ENCODE assay signal across 28 cellular contexts in the genomic region with DNA sequence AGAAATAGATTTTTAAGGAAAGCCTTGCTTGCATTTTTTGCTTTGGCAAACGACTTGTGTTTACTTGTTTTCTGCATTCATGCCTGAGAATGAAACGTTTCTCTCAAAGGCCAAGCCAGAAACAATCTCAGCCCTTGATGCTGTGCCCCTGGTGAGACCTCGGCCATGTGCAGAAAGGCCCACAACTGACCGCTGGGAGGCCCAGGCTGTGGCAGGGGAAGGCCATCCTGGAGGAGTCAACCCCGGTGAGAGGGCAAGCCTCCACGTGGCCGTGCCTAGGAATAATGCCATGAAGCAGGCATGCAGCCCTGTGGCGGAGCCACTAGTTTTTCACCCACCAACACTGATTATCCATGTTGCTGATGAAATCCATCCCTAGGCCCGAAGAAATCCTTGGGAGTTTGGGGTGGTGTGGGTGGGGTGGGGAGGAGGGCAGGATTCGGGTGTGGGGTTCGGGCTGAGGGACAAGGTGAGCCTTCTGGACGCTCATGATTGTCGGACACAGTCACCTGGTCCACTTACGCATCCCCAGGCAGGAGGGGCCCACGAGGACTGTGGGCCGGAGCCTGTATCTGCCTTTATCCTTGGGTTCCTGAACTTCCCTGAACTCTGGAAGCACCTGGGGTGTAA.
"Had no signal": no experiment of that assay in that cellular context is flagged by ENCODE, and none has a peak within 500 bp of the region (broad histone marks: within the 10 kb centered on the region; RNA-seq: fewer than 3 reads in every experiment).

No MANE protein-coding gene starts in this region.

- ATAC-seq: activated CD4-positive, CD25-positive, alpha-beta regulatory T cell treated with anti-CD3 and anti-CD28 coated beads, Interleukin-2, amount 50 U/mL, for 24 hours; activated CD8-positive, alpha-beta memory T cell treated with anti-CD3 and anti-CD28 coated beads, Interleukin-2, amount 10 ng/mL, durations not matched to agents 7 days and 5 days; activated CD8-positive, alpha-beta T cell treated with anti-CD3 and anti-CD28 coated beads, Interleukin-2, amount 10 ng/mL, durations not matched to agents 7 days and 5 days; activated naive CD8-positive, alpha-beta T cell treated with anti-CD3 and anti-CD28 coated beads, Interleukin-2, amount 50 U/mL, for 24 hours; effector memory CD8-positive, alpha-beta T cell; foreskin keratinocyte; gastrocnemius medialis; heart left ventricle; T-cell had no signal

- H3K9me3 ChIP-seq: ascending aorta, esophagus squamous epithelium, gastrocnemius medialis, heart left ventricle had no signal

- DNase-seq: activated B cell treated with CpG ODN at 0.5 μM for 24 hours; activated CD4-positive, alpha-beta T cell treated with anti-CD3 and anti-CD28 coated beads for 48 hours; activated CD4-positive, alpha-beta T cell treated with anti-CD3 and anti-CD28 coated beads, Interleukin-2, amount 50 U/mL, for 1 hour; activated CD4-positive, alpha-beta T cell treated with anti-CD3 and anti-CD28 coated beads, Interleukin-2, amount 50 U/mL, for 48 hours; activated CD8-positive, alpha-beta memory T cell treated with anti-CD3 and anti-CD28 coated beads, Interleukin-2, amount 10 ng/mL, durations not matched to agents 7 days and 5 days; activated CD8-positive, alpha-beta memory T cell treated with anti-CD3 and anti-CD28 coated beads, Interleukin-2, amount 50 U/mL, for 4 hours; activated CD8-positive, alpha-beta T cell treated with anti-CD3 and anti-CD28 coated beads, Interleukin-2, amount 10 ng/mL, durations not matched to agents 7 days and 5 days; activated effector memory CD4-positive, alpha-beta T cell treated with anti-CD3 and anti-CD28 coated beads, Interleukin-2, amount 50 U/mL, for 16 hours; activated naive CD4-positive, alpha-beta T cell treated with anti-CD3 and anti-CD28 coated beads for 36 hours; activated naive CD8-positive, alpha-beta T cell treated with anti-CD3 and anti-CD28 coated beads for 36 hours; activated naive CD8-positive, alpha-beta T cell treated with anti-CD3 and anti-CD28 coated beads, Interleukin-2, amount 50 U/mL, for 24 hours; activated T-cell treated with anti-CD3 and anti-CD28 coated beads, Interleukin-2, amount 50 U/mL, for 1 hour; activated T-cell treated with anti-CD3 and anti-CD28 coated beads, Interleukin-2, amount 50 U/mL, for 48 hours; cortex of kidney; dermis blood vessel endothelial cell; effector CD4-positive, alpha-beta T cell; effector memory CD8-positive, alpha-beta T cell; erythroblast; esophagus squamous epithelium; foreskin keratinocyte; gastrocnemius medialis; glutamatergic neuron; heart left ventricle; T-cell; T1000; WERI-Rb-1 had no signal

- H3K27me3 ChIP-seq: ascending aorta, esophagus squamous epithelium, foreskin keratinocyte, gastrocnemius medialis, heart left ventricle had no signal

- H3K4me3 ChIP-seq: ascending aorta, esophagus squamous epithelium, gastrocnemius medialis, heart left ventricle had no signal

- H3K4me1 ChIP-seq: ascending aorta, foreskin keratinocyte, gastrocnemius medialis had no signal

- H3K36me3 ChIP-seq: ascending aorta, esophagus squamous epithelium, gastrocnemius medialis, heart left ventricle, WERI-Rb-1 had no signal

- H3K27ac ChIP-seq: ascending aorta, esophagus squamous epithelium, foreskin keratinocyte, gastrocnemius medialis, heart left ventricle, WERI-Rb-1 had no signal
